Comparison of ENCODE assay signal across 10 cellular contexts in genomic region chr7:64667311-64667710, GRCh38. TPM values are rescaled to one million over a fixed set of nuclear protein-coding genes. Genes with fewer than 3 reads are reported as not detected.
DNase-seq lines count a peak whose midpoint lies in the region; ATAC-seq and TF ChIP-seq lines count a peak whose summit lies in the region.
"Had no signal": no experiment of that assay in that cellular context is flagged by ENCODE, and none has a peak within 500 bp of the region (broad histone marks: within the 10 kb centered on the region; RNA-seq: fewer than 3 reads in every experiment).

No MANE protein-coding gene starts in this region.

- H3K4me1 ChIP-seq in Panc1 (ENCODE audit: control insufficient read depth, insufficient read depth, low read length): peaks cover 9% of the 10 kb centered on the region; the same call in 1 of the 2 replicates

- TF ChIP-seq CTCF in Panc1 (IDR thresholded peaks at IDR 0.05): no peak
- TF ChIP-seq CTCF in endothelial cell (IDR thresholded peaks at IDR 0.05; ENCODE audit: unreplicated experiment): no peak

- H3K27ac ChIP-seq in Panc1 (ENCODE audit: low read length): peak overlapping the region; percentile 90

- POLR2A ChIA-PET in Panc1 (lab: Charles Lee): no interaction called here

- intact Hi-C loops in Panc1 (cut with micrococcal nuclease; ENCODE audit: unreplicated experiment): no loop called here

- no peaks in the 10 kb centered on the region for H3K9me3 ChIP-seq in Panc1 (ENCODE audit: control insufficient read depth, insufficient read depth, low read depth, low read length)

- no TSS peak for BruUV-seq in Panc1 (replicated peaks; lab: Mats Ljungman, UMichigan)

- H3K27ac Mint-ChIP-seq in activated CD8-positive, alpha-beta memory T cell treated with anti-CD3 and anti-CD28 coated beads, Interleukin-2, amount 10 ng/mL, durations not matched to agents 7 days and 5 days: peak overlapping the region; percentile 99
- no peak overlapping the region for H3K27ac Mint-ChIP-seq in endothelial cell (ENCODE audit: unreplicated experiment)
- peak overlapping the region; percentile 98 for H3K27ac Mint-ChIP-seq in stimulated activated effector memory CD8-positive, alpha-beta T cell treated with anti-CD3 and anti-CD28 coated beads, Interleukin-12 subunit alpha, Interleukin-12 subunit beta, amount 100 ng/mL, for 72 hours

- in situ Hi-C loops in Panc1 (cut with HindIII; ENCODE audit: low pct_unique_long_range_greater_than_20kb, low sequenced_read_pairs): no loop called here

- peak overlapping the region; percentile 95 for H3K4me3 Mint-ChIP-seq in activated CD8-positive, alpha-beta memory T cell treated with anti-CD3 and anti-CD28 coated beads, Interleukin-2, amount 10 ng/mL, durations not matched to agents 7 days and 5 days
- H3K4me3 Mint-ChIP-seq in endothelial cell (ENCODE audit: unreplicated experiment): peak overlapping the region; percentile 95
- peak overlapping the region; percentile 95 for H3K4me3 Mint-ChIP-seq in stimulated activated effector memory CD8-positive, alpha-beta T cell treated with anti-CD3 and anti-CD28 coated beads, Interleukin-12 subunit alpha, Interleukin-12 subunit beta, amount 100 ng/mL, for 72 hours

- CTCF ChIA-PET in activated CD8-positive, alpha-beta memory T cell treated with anti-CD3 and anti-CD28 coated beads, Interleukin-2, amount 10 ng/mL, durations not matched to agents 7 days and 5 days (lab: Charles Lee): no interaction called here
- CTCF ChIA-PET in Panc1 (lab: Charles Lee): no interaction called here

- no peaks in the 10 kb centered on the region for H3K27me3 ChIP-seq in Panc1 (ENCODE audit: control insufficient read depth, insufficient read depth, low read length)

- no peak for ATAC-seq in activated CD8-positive, alpha-beta memory T cell treated with anti-CD3 and anti-CD28 coated beads, Interleukin-2, amount 10 ng/mL, durations not matched to agents 7 days and 5 days
- no peak for ATAC-seq in Panc1
- no peak for ATAC-seq in stimulated activated effector memory CD8-positive, alpha-beta T cell treated with anti-CD3 and anti-CD28 coated beads, Interleukin-12 subunit alpha, Interleukin-12 subunit beta, amount 100 ng/mL, for 72 hours
- no peak for ATAC-seq in HG02840 (IDR thresholded peaks at IDR 0.05; ENCODE audit: low FRiP score, unreplicated experiment)

- H3K36me3 ChIP-seq in Panc1 (ENCODE audit: control insufficient read depth, insufficient read depth, low read length): peaks cover 8% of the 10 kb centered on the region

- peak overlapping the region; percentile 94 to 98; a peak in 3 of 4 replicates for H3K4me3 ChIP-seq in Panc1 (ENCODE audit: low read depth in 2 of 2, low read length in 2 of 2)

- peaks cover 31% of the 10 kb centered on the region for H3K4me1 Mint-ChIP-seq in activated CD8-positive, alpha-beta memory T cell treated with anti-CD3 and anti-CD28 coated beads, Interleukin-2, amount 10 ng/mL, durations not matched to agents 7 days and 5 days
- H3K4me1 Mint-ChIP-seq in endothelial cell (ENCODE audit: unreplicated experiment): peaks cover 13% of the 10 kb centered on the region
- H3K4me1 Mint-ChIP-seq in stimulated activated effector memory CD8-positive, alpha-beta T cell treated with anti-CD3 and anti-CD28 coated beads, Interleukin-12 subunit alpha, Interleukin-12 subunit beta, amount 100 ng/mL, for 72 hours: peaks cover 51% of the 10 kb centered on the region

- H3K36me3 Mint-ChIP-seq in activated CD8-positive, alpha-beta memory T cell treated with anti-CD3 and anti-CD28 coated beads, Interleukin-2, amount 10 ng/mL, durations not matched to agents 7 days and 5 days: peaks cover 71% of the 10 kb centered on the region
- H3K36me3 Mint-ChIP-seq in endothelial cell (ENCODE audit: low read depth, unreplicated experiment): peaks cover 6% of the 10 kb centered on the region
- peaks cover 64% of the 10 kb centered on the region for H3K36me3 Mint-ChIP-seq in stimulated activated effector memory CD8-positive, alpha-beta T cell treated with anti-CD3 and anti-CD28 coated beads, Interleukin-12 subunit alpha, Interleukin-12 subunit beta, amount 100 ng/mL, for 72 hours

- H3K27me3 Mint-ChIP-seq in activated CD8-positive, alpha-beta memory T cell treated with anti-CD3 and anti-CD28 coated beads, Interleukin-2, amount 10 ng/mL, durations not matched to agents 7 days and 5 days: no peaks in the 10 kb centered on the region
- peaks cover 2% of the 10 kb centered on the region for H3K27me3 Mint-ChIP-seq in endothelial cell (ENCODE audit: unreplicated experiment)

- peaks cover 17% of the 10 kb centered on the region for H3K9me3 Mint-ChIP-seq in activated CD8-positive, alpha-beta memory T cell treated with anti-CD3 and anti-CD28 coated beads, Interleukin-2, amount 10 ng/mL, durations not matched to agents 7 days and 5 days (ENCODE audit: low read depth)
- no peaks in the 10 kb centered on the region for H3K9me3 Mint-ChIP-seq in endothelial cell (ENCODE audit: unreplicated experiment)
- H3K9me3 Mint-ChIP-seq in stimulated activated effector memory CD8-positive, alpha-beta T cell treated with anti-CD3 and anti-CD28 coated beads, Interleukin-12 subunit alpha, Interleukin-12 subunit beta, amount 100 ng/mL, for 72 hours: no peaks in the 10 kb centered on the region

- DNase-seq in activated CD8-positive, alpha-beta memory T cell treated with anti-CD3 and anti-CD28 coated beads, Interleukin-2, amount 10 ng/mL, durations not matched to agents 7 days and 5 days: no peak
- no peak for DNase-seq in activated CD8-positive, alpha-beta memory T cell treated with anti-CD3 and anti-CD28 coated beads for 24 hours
- DNase-seq in Panc1 (ENCODE audit: low read depth, low spot score) (no peak), endothelial cell (ENCODE audit: low spot score) (no peak), activated gamma-delta T cell treated with Interleukin-2 at 50 U/mL for 16 hours (no peak), NCI-H146 treated with DMSO at 0.1 percent for 48 hours (lab: John Stamatoyannopoulos, UW; ENCODE audit: unreplicated experiment) (no peak)
- DNase-seq in stimulated activated effector memory CD8-positive, alpha-beta T cell treated with anti-CD3 and anti-CD28 coated beads, Interleukin-12 subunit alpha, Interleukin-12 subunit beta, amount 100 ng/mL, for 72 hours (ENCODE audit: low spot score in 2 of 2): peak in 1 of 2 donors; percentile 42
- DNase-seq: NCI-H510A, occipital lobe had no signal

RNA-seq across cellular contexts. Expression of gene ZNF107, which starts 1.4 kb away (rescaled TPM):
- total RNA-seq in activated CD8-positive, alpha-beta memory T cell treated with anti-CD3 and anti-CD28 coated beads, Interleukin-2, amount 10 ng/mL, durations not matched to agents 7 days and 5 days: 10 to 100 TPM; 17.8 to 25.6 TPM
- total RNA-seq in Panc1 (2021; ENCODE audit: unreplicated experiment) (11.1 TPM), endothelial cell (ENCODE audit: unreplicated experiment) (10.4 TPM)
- polyA plus RNA-seq in Panc1 (2012; ENCODE audit: insufficient read length): 3.5 TPM
